Comparison of ENCODE assay signal across 8 cellular contexts in genomic region chr11:31509412-31510345, GRCh38. TPM values are rescaled to one million over a fixed set of nuclear protein-coding genes. Genes with fewer than 3 reads are reported as not detected.
DNase-seq lines count a peak whose midpoint lies in the region; ATAC-seq and TF ChIP-seq lines count a peak whose summit lies in the region.

TSS of gene ELP4 (plus strand) at chr11:31509767. CDS start at chr11:31509785, 18 bp downstream.
TSS of gene IMMP1L (minus strand) at chr11:31509622. CDS start at chr11:31463276, 46,346 bp downstream.

- no peak for TF ChIP-seq RAD21 in liver (IDR thresholded peaks at IDR 0.05)

- WGBS in liver: under 1% methylated on average over 47 of the region's 47 CpGs

- no peaks in the 10 kb centered on the region for H3K9me3 ChIP-seq in liver (ENCODE audit: control insufficient read depth in 4 of 4, low read length in 3 of 4)

- H3K27ac ChIP-seq in liver (ENCODE audit: low read depth in 1 of 2, low read length in 2 of 2): peak within 1 kb of the TSS; percentile 74 to 82

- peak; percentile 11 for TF ChIP-seq CTCF in liver (IDR thresholded peaks at IDR 0.05; ENCODE audit: low read depth, low read length, missing input control)

- ATAC-seq in GM19372 (IDR thresholded peaks at IDR 0.05; ENCODE audit: low read depth, unreplicated experiment) (peak; percentile 99), HG03558 (IDR thresholded peaks at IDR 0.05; ENCODE audit: extremely low read depth, unreplicated experiment) (peak; percentile 99)

- peak within 1 kb of the TSS; percentile 89 to 98 for H3K9ac ChIP-seq in liver (ENCODE audit: low read depth in 1 of 2, low read length in 2 of 2)

- no peaks in the 10 kb centered on the region for H3K27me3 ChIP-seq in liver (ENCODE audit: control insufficient read depth in 4 of 4, insufficient read depth in 4 of 4, low read length in 3 of 4)

- H3K36me3 ChIP-seq in liver (ENCODE audit: control insufficient read depth in 4 of 4, insufficient read depth in 3 of 4, low read depth in 1 of 4, low read length in 3 of 4): no peaks in the 10 kb centered on the region

- H3K4me3 ChIP-seq in liver (ENCODE audit: low read depth in 1 of 3, low read length in 3 of 3): peak within 1 kb of the TSS; percentile 93 to 96 (median 94)

- peak; percentile 56 to 97 (median 91) for DNase-seq in C1 segment of cervical spinal cord (lab: John Stamatoyannopoulos, UW)
- DNase-seq in NCI-H748 treated with DMSO at 0.1 percent for 48 hours (lab: John Stamatoyannopoulos, UW): peak; percentile 98
- DNase-seq in activated CD4-positive, alpha-beta T cell treated with anti-CD3 and anti-CD28 coated beads, Interleukin-2, amount 50 U/mL, for 24 hours (ENCODE audit: low read depth in 1 of 2, low spot score in 1 of 2): peak; percentile 88 to 96
- peak; percentile 98 for DNase-seq in dermis blood vessel endothelial cell
- peak; percentile 97 for DNase-seq in stimulated activated CD4-positive, alpha-beta T cell treated with anti-CD3 and anti-CD28 coated beads, Interleukin-4, amount 100 ng/mL, for 24 hours

- peaks cover 0 to 29% (median 6%) of the 10 kb centered on the region in 4 donors for H3K4me1 ChIP-seq in liver (ENCODE audit: control insufficient read depth in 4 of 4, insufficient read depth in 4 of 4, low read length in 3 of 4)

TF ChIP-seq in liver, 16 proteins besides CTCF, POLR2A, EP300 and RAD21:
- TF ChIP-seq JUND (IDR thresholded peaks at IDR 0.05) (no peak), REST (IDR thresholded peaks at IDR 0.05) (peak; percentile 79), NR2F2 (IDR thresholded peaks at IDR 0.05) (no peak), ZBTB33 (IDR thresholded peaks at IDR 0.05) (no peak), HNF4G (IDR thresholded peaks at IDR 0.05) (no peak), SP1 (IDR thresholded peaks at IDR 0.05) (peak; percentile 97), MAX (IDR thresholded peaks at IDR 0.05) (peak; percentile 7), FOXA1 (IDR thresholded peaks at IDR 0.05) (no peak), TAF1 (conservative IDR thresholded peaks at IDR 0.05) (peak; percentile 82), RXRA (IDR thresholded peaks at IDR 0.05) (no peak), HNF4A (conservative IDR thresholded peaks at IDR 0.05) (no peak), GABPA (IDR thresholded peaks at IDR 0.05 in 1 of 2, conservative IDR thresholded peaks at IDR 0.05 in 1 of 2) (no peak), ATF3 (IDR thresholded peaks at IDR 0.05) (peak; percentile 28), EGR1 (IDR thresholded peaks at IDR 0.05; ENCODE audit: low read depth in 2 of 2) (no peak), FOXA2 (IDR thresholded peaks at IDR 0.05) (no peak), YY1 (IDR thresholded peaks at IDR 0.05) (peak; percentile 99)

RNA-seq across cellular contexts. Expression of gene ELP4, which starts in this region (rescaled TPM):
- total RNA-seq in dermis blood vessel endothelial cell (17.5 and 18.9 TPM in 2 replicates), liver (10 to 100 TPM; 16.1 to 18.8 TPM)
- polyA plus RNA-seq in liver: 1 to 10 TPM; 6.0 to 8.8 TPM

RNA-seq across cellular contexts. Expression of gene IMMP1L, which starts in this region (rescaled TPM):
- total RNA-seq in dermis blood vessel endothelial cell (8.8 and 12.3 TPM in 2 replicates), liver (10 to 100 TPM in 1 of 2 donors, 1 to 10 TPM in 1; 10.0 to 28.1 TPM)
- 10 to 100 TPM in 1 of 2 donors, 1 to 10 TPM in 1; 8.2 to 20.4 TPM for polyA plus RNA-seq in liver

Comparison
In these comparisons a context has a peak if more than half of its experiments do, and no peak if none do; other contexts are left out.
1. Peak in every context shown above with its lines: DNase-seq, ATAC-seq, H3K4me3 ChIP-seq and H3K27ac ChIP-seq.